ENCODE assay signal across 33 cellular contexts in the genomic region with DNA sequence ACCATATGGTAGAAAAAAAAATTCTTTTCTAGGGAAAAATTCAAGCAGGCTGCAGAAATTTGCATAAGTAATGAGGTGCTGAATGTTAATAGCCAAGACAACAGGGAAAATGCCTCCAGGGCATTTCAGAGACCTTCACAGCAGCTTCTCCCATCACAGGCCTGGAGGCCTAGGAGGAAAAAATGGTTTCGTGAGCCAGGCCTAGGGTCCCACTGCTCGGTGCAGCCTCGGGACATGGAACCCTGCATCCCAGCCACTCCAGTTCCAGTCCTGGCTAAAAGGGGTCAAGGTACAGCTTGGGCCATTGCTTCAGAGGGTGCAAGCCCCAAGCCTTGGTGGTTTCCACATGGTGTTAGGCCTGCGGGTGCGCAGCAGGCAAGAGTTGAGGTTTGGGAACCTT.
"Had no signal": no experiment of that assay in that cellular context is flagged by ENCODE, and none has a peak within 500 bp of the region (broad histone marks: within the 10 kb centered on the region; RNA-seq: fewer than 3 reads in every experiment).

No MANE protein-coding gene starts in this region.

- H3K27me3 ChIP-seq: adrenal gland, ascending aorta, body of pancreas, brain microvascular endothelial cell, breast epithelium, cardiac muscle cell had no signal

- H3K4me1 ChIP-seq: adrenal gland, ascending aorta, body of pancreas, breast epithelium had no signal

- H3K36me3 ChIP-seq: adrenal gland, ascending aorta, brain microvascular endothelial cell, breast epithelium, cardiac muscle cell had no signal

- ATAC-seq: activated naive CD4-positive, alpha-beta T cell treated with anti-CD3 and anti-CD28 coated beads, Interleukin-2, amount 50 U/mL, for 72 hours; activated naive CD8-positive, alpha-beta T cell treated with anti-CD3 and anti-CD28 coated beads, Interleukin-2, amount 50 U/mL, for 24 hours; activated T-cell treated with anti-CD3 and anti-CD28 coated beads, Interleukin-2, amount 50 U/mL, for 4 hours; activated T-cell treated with anti-CD3 and anti-CD28 coated beads, Interleukin-2, amount 50 U/mL, for 72 hours; activated T-helper 17 cell treated with anti-CD3 and anti-CD28 coated beads, Interleukin-2, amount 50 U/mL, for 72 hours; body of pancreas had no signal

- DNase-seq: activated effector memory CD4-positive, alpha-beta T cell treated with anti-CD3 and anti-CD28 coated beads, Interleukin-2, amount 50 U/mL, for 16 hours; activated effector memory CD4-positive, alpha-beta T cell treated with Interleukin-2 at 50 U/mL for 16 hours; activated gamma-delta T cell; activated gamma-delta T cell treated with Interleukin-2 at 50 U/mL for 16 hours; activated naive CD4-positive, alpha-beta T cell; activated naive CD4-positive, alpha-beta T cell treated with anti-CD3 and anti-CD28 coated beads for 36 hours; activated naive CD4-positive, alpha-beta T cell treated with anti-CD3 and anti-CD28 coated beads, Interleukin-2, amount 10 ng/mL, durations not matched to agents 7 days and 5 days; activated naive CD4-positive, alpha-beta T cell treated with anti-CD3 and anti-CD28 coated beads, Interleukin-2, amount 50 U/mL, for 16 hours; activated naive CD4-positive, alpha-beta T cell treated with Interleukin-2 at 50 U/mL for 16 hours; activated naive CD8-positive, alpha-beta T cell treated with anti-CD3 and anti-CD28 coated beads for 36 hours; activated naive CD8-positive, alpha-beta T cell treated with anti-CD3 and anti-CD28 coated beads, Interleukin-2, amount 10 ng/mL, durations not matched to agents 7 days and 5 days; activated naive CD8-positive, alpha-beta T cell treated with anti-CD3 and anti-CD28 coated beads, Interleukin-2, amount 50 U/mL, for 24 hours; activated T-cell treated with anti-CD3 and anti-CD28 coated beads, Interleukin-2, amount 50 U/mL, for 24 hours; activated T-cell treated with anti-CD3 and anti-CD28 coated beads, Interleukin-2, amount 50 U/mL, for 4 hours; activated T-cell treated with anti-CD3 and anti-CD28 coated beads, Interleukin-2, amount 50 U/mL, for 48 hours; activated T-cell treated with anti-CD3 and anti-CD28 coated beads, Interleukin-2, amount 50 U/mL, for 72 hours; adrenal gland; amniotic stem cell; amygdala; anterior cingulate cortex; aorta; body of pancreas; brain microvascular endothelial cell; caudate nucleus; central memory CD4-positive, alpha-beta T cell; cerebellar nuclear complex had no signal

- H3K9me3 ChIP-seq: ascending aorta had no signal

- H3K27ac ChIP-seq: adrenal gland, ascending aorta, body of pancreas, brain microvascular endothelial cell, breast epithelium, cardiac muscle cell had no signal

- H3K4me3 ChIP-seq: adrenal gland, ascending aorta, body of pancreas, breast epithelium, cardiac muscle cell had no signal

- FAIRE-seq: astrocyte, bronchial epithelial cell had no signal
